ENCODE assay signal across 1 cellular context in genomic region chr10:107013258-107014001, GRCh38.
TF ChIP-seq lines count a peak whose summit lies in the region.

No MANE protein-coding gene starts in this region.

TF ChIP-seq in K562, 482 proteins besides CTCF, POLR2A, EP300 and RAD21 (continued from another document):
- peak; percentile 26; the same call in 1 of the 2 replicates for TF ChIP-seq MGA (IDR thresholded peaks at IDR 0.05)
- TF ChIP-seq ZNF263 (CRISPR knock-in tag; IDR thresholded peaks at IDR 0.05; ENCODE audit: borderline replicate concordance) = no peak
- TF ChIP-seq SMARCE1 (IDR thresholded peaks at IDR 0.05) = no peak
- TF ChIP-seq SMARCA4 (IDR thresholded peaks at IDR 0.05) = 0 out of 2 replicates have a peak, but pooled peaks have one; percentile 42
- TF ChIP-seq SRSF7 (optimal IDR thresholded peaks at IDR 0.05; ENCODE audit: low read depth, low read length) = no peak
- TF ChIP-seq FOSL1 (tag; conservative IDR thresholded peaks at IDR 0.05) = peak; percentile 62
- TF ChIP-seq HMBOX1 (IDR thresholded peaks at IDR 0.05) = peak; percentile 70; the same call in 1 of the 2 replicates
- TF ChIP-seq ETS1 (conservative IDR thresholded peaks at IDR 0.05; ENCODE audit: control insufficient read depth, low read depth, low read length) = no peak
- TF ChIP-seq HOMEZ (CRISPR knock-in tag; IDR thresholded peaks at IDR 0.05) = no peak
- TF ChIP-seq ZNF592 (IDR thresholded peaks at IDR 0.05) = 0 out of 2 replicates have a peak, but pooled peaks have one; percentile 35
- TF ChIP-seq L3MBTL2 (IDR thresholded peaks at IDR 0.05) = 0 out of 2 replicates have a peak, but pooled peaks have one; percentile 21
- peak; percentile 47 for TF ChIP-seq CBFA2T3 (IDR thresholded peaks at IDR 0.05)
- no peak for TF ChIP-seq CBFB (CRISPR knock-in tag; IDR thresholded peaks at IDR 0.05)
- 0 out of 2 replicates have a peak, but pooled peaks have one; percentile 7 for TF ChIP-seq TCF3 (CRISPR knock-in tag; IDR thresholded peaks at IDR 0.05)
- peak; percentile 55 for TF ChIP-seq DPF2 (IDR thresholded peaks at IDR 0.05)
- TF ChIP-seq ATF3 (IDR thresholded peaks at IDR 0.05) = peak; percentile 77
- TF ChIP-seq ATF3 (CRISPR knock-in tag; conservative IDR thresholded peaks at IDR 0.05) = no peak
- 0 out of 2 replicates have a peak, but pooled peaks have one; percentile 11 for TF ChIP-seq CBFA2T2 (conservative IDR thresholded peaks at IDR 0.05)
- TF ChIP-seq JUND (IDR thresholded peaks at IDR 0.05; ENCODE audit: borderline replicate concordance, low read depth, low read length) = peak; percentile 64
- TF ChIP-seq JUND (tag; IDR thresholded peaks at IDR 0.05; ENCODE audit: borderline replicate concordance, low read depth, low read length) = no peak; the same call in 2 of the 3 replicates
TF ChIP-seq in K562: peak in this region for 12.
